Comparison of ENCODE assay signal across 1 cellular context in genomic region chr12:56192582-56192981, GRCh38.
TF ChIP-seq lines count a peak whose summit lies in the region.

No MANE protein-coding gene starts in this region.

TF ChIP-seq in HEK293, 187 proteins besides CTCF, POLR2A, EP300 and RAD21 (continued from another document):
- TF ChIP-seq SCRT1 (tag by site-specific recombination; IDR thresholded peaks at IDR 0.05; ENCODE audit: borderline replicate concordance) (peak; percentile 56; the same call in 1 of the 2 replicates), ZNF311 (tag by site-specific recombination; IDR thresholded peaks at IDR 0.05; ENCODE audit: borderline replicate concordance) (no peak), ZNF707 (tag by site-specific recombination; IDR thresholded peaks at IDR 0.05) (no peak), ZNF792 (tag by site-specific recombination; IDR thresholded peaks at IDR 0.05) (no peak), TRIM28 (IDR thresholded peaks at IDR 0.05; ENCODE audit: borderline replicate concordance, low read length) (no peak), ZNF514 (tag by site-specific recombination; IDR thresholded peaks at IDR 0.05) (no peak), ZNF555 (tag by site-specific recombination; conservative IDR thresholded peaks at IDR 0.05) (no peak), SP2 (tag by site-specific recombination; IDR thresholded peaks at IDR 0.05) (no peak), ZNF133 (tag by site-specific recombination; IDR thresholded peaks at IDR 0.05) (no peak), SETDB1 (IDR thresholded peaks at IDR 0.05; ENCODE audit: insufficient read length, low read length) (no peak), HIC1 (tag by site-specific recombination; IDR thresholded peaks at IDR 0.05) (no peak), ZNF624 (tag by site-specific recombination; IDR thresholded peaks at IDR 0.05) (no peak), SCRT2 (tag by site-specific recombination; IDR thresholded peaks at IDR 0.05) (peak; percentile 82)
